In the genomic region with DNA sequence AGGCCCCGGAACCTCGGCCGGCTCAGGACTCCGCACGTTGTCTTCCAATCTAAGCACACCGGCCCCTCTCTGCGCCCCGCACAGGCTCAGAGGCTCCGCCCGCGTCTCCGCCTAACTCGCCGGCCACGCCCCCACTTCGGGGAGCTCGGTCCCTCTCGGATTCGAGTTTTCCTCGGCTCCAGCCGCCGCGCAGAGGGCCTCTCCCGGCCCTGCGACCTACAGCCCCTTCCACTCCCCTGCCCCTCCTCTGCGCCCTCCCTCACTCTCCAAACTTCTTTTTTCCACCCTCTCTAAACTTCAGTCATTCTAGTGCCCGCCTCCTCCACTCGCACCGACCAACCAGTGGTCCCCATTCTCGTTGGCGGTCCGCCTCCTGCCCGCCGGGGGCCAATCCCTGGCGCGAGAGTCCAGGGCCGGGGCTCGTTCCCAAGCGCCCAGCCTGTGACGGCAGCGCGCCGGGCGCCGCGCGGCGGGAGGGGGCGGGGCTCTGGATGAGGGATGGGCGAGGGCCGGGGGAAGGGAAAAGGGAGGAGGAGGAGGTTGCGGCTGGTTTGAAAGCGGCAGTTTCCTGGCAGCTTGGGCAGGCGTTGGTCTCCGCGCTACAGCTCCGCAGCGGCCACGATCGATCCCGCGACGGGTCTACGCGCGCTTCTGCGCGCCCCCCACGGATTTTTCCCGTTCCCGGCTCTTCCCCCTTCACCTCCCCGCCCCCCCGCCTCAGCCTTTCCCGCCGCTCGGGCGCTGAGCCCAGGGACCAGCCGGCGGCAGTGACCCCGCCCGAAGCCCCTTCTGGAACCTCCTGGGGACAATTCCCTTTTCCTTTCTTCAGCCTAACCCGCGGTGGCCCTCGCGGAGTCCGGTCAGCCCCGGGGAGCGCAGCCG, we compare ENCODE assay signal across 8 cellular contexts. TPM values are rescaled to one million over a fixed set of nuclear protein-coding genes. Genes with fewer than 3 reads are reported as not detected.
DNase-seq lines count a peak whose midpoint lies in the region; ATAC-seq and TF ChIP-seq lines count a peak whose summit lies in the region.

MAGI3 (plus strand) TSS at position 563 of the 882 bp plus-strand sequence. CDS start 519 bp downstream, outside the sequence.

- POLR2A ChIA-PET in T-cell (lab: Charles Lee) = no interaction called here

- peaks cover 0 to 7% (median 0%) of the 10 kb centered on the region in 11 donors for H3K9me3 ChIP-seq in heart right ventricle

- peaks cover 0 to 47% (median 39%) of the 10 kb centered on the region in 9 donors for H3K4me1 ChIP-seq in heart right ventricle

- H3K27ac Mint-ChIP-seq in T-cell (peak within 1 kb of the TSS; percentile 25 to 89), type B pancreatic cell (peak within 1 kb of the TSS; percentile 84)

- H3K4me3 ChIP-seq in GM12865 (ENCODE audit: low read depth, low read length) (peak within 1 kb of the TSS; percentile 96), heart right ventricle (peak within 1 kb of the TSS; percentile 90 to 99 (median 94))

- H3K36me3 Mint-ChIP-seq in T-cell = no peaks in the 10 kb centered on the region
- no peaks in the 10 kb centered on the region for H3K36me3 Mint-ChIP-seq in type B pancreatic cell

- H3K4me1 Mint-ChIP-seq in T-cell (peaks cover 22 to 24% (median 23%) of the 10 kb centered on the region in 3 donors), type B pancreatic cell (ENCODE audit: unreplicated experiment) (peaks cover 28% of the 10 kb centered on the region)

- DNase-seq in GM12865 (ENCODE audit: low read depth) (peak; percentile 96), NCI-H1436 (lab: John Stamatoyannopoulos, UW) (peak; percentile 95), T-cell (peak; percentile 81 to 94 (median 86)), amniotic epithelial cell (ENCODE audit: low read depth) (peak; percentile 98), heart right ventricle (peak; percentile 98), posterior cingulate gyrus (peak; percentile 93 to 99 (median 97)), type B pancreatic cell (ENCODE audit: extremely low spot score, unreplicated experiment) (peak; percentile 100)

- no peaks in the 10 kb centered on the region for H3K36me3 ChIP-seq in heart right ventricle

- CTCF ChIA-PET in T-cell (lab: Charles Lee) = interaction anchor here in 1 of 2 donors (1.3 to 1.4 kb wide), 3 partner anchors 9 to 317 kb away, joined by 4 to 6 read pairs (median 5); partner anchors contain the start of gene LRIG2

- peak within 1 kb of the TSS; percentile 84 to 95 (median 92) for H3K27ac ChIP-seq in heart right ventricle

- TF ChIP-seq CTCF in GM12865 (IDR thresholded peaks at IDR 0.05; ENCODE audit: insufficient read depth, low read depth, low read length, missing control alignments) (no peak), heart right ventricle (IDR thresholded peaks at IDR 0.05) (peak in 2 of 9 donors; percentile 4 to 9), type B pancreatic cell (conservative IDR thresholded peaks at IDR 0.05) (no peak)

- H3K4me3 Mint-ChIP-seq in T-cell = peak within 1 kb of the TSS; percentile 83 to 94 (median 87)
- H3K4me3 Mint-ChIP-seq in type B pancreatic cell = peak within 1 kb of the TSS; percentile 92

- peaks cover 0 to 3% (median 3%) of the 10 kb centered on the region in 3 donors for H3K9me3 Mint-ChIP-seq in T-cell
- peaks cover 7% of the 10 kb centered on the region for H3K9me3 Mint-ChIP-seq in type B pancreatic cell

- intact Hi-C loops in heart right ventricle (cut with DNase I) = loop anchor here in 7 of 10 donors (5.0 to 10.0 kb wide), 3 partner anchors 245 to 285 kb away; no protein-coding TSS in a partner anchor
- intact Hi-C loops in posterior cingulate gyrus (cut with DNase I) = loop anchor here (10.0 kb wide), 1 partner anchor 285 kb away; no protein-coding TSS in a partner anchor

- peaks cover 0 to 39% (median 0%) of the 10 kb centered on the region in 7 donors for H3K27me3 ChIP-seq in heart right ventricle

- H3K27me3 Mint-ChIP-seq in T-cell = peaks cover 0 to 2% of the 10 kb centered on the region in 2 donors
- H3K27me3 Mint-ChIP-seq in type B pancreatic cell = no peaks in the 10 kb centered on the region

- WGBS in heart right ventricle, 2 donors = 0 to 1% methylated on average over 87 to 89 of the region's 89 CpGs

- ATAC-seq in HG02798 (IDR thresholded peaks at IDR 0.05; ENCODE audit: poor library complexity, unreplicated experiment) = peak; percentile 100
- ATAC-seq in T-cell (replicated peaks in 1 of 4) = peak; percentile 91 to 94 (median 92)
- peak; percentile 97 to 99 (median 97) for ATAC-seq in heart right ventricle

RNA-seq across cellular contexts. Expression of gene MAGI3, which starts in this region (rescaled TPM):
- 1 to 10 TPM; 4.5 to 8.1 (median 5.6) TPM for total RNA-seq in T-cell
- total RNA-seq in heart right ventricle = 1 to 10 TPM; 4.3 to 9.4 (median 8.2) TPM
- 1 to 10 TPM; 2.2 to 2.3 TPM for polyA plus RNA-seq in heart right ventricle
- 19.2 and 23.9 TPM in 2 replicates for total RNA-seq in type B pancreatic cell (ENCODE audit: low replicate concordance)

Comparison
In these comparisons a context has a peak if more than half of its experiments do, and no peak if none do; other contexts are left out.
1. Peak in every context shown above with its lines: DNase-seq, ATAC-seq, H3K4me3 ChIP-seq and H3K27ac ChIP-seq.